ENCODE assay signal across 21 cellular contexts in the genomic region with DNA sequence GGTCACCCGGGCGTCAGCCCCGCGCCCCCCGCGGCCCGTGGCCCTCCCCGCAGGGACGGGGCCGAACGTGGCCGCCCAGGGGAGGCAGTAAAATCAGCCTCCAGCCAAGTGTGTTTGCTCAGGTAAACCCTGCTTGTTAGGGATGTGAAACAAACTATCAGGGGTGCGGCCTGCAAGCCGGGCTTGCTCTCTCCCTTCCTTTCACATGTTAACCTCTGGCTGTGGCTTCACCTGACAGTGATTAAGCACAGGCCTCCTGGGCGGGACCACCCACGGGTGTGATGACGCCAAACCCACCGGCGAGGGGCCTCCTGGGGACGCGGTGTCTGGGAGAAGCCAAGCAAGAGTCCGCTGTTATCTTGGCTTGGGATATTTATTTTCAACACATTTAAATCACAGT. TPM values are rescaled to one million over a fixed set of nuclear protein-coding genes. Genes with fewer than 3 reads are reported as not detected.
"Had no signal": no experiment of that assay in that cellular context is flagged by ENCODE, and none has a peak within 500 bp of the region (broad histone marks: within the 10 kb centered on the region; RNA-seq: fewer than 3 reads in every experiment).

No MANE protein-coding gene starts in this region.

RNA-seq across cellular contexts. Expression of gene CFC1, which starts 1.4 kb away (rescaled TPM):
- total RNA-seq: activated B cell treated with CpG ODN at 0.5 μM for 24 hours; activated CD4-positive, alpha-beta memory T cell treated with anti-CD3 and anti-CD28 coated beads for 36 hours; activated CD4-positive, alpha-beta T cell treated with anti-CD3 and anti-CD28 coated beads, Interleukin-2, amount 10 ng/mL, durations not matched to agents 24 days and 14 days; activated CD8-positive, alpha-beta memory T cell treated with anti-CD3 and anti-CD28 coated beads for 36 hours; activated CD8-positive, alpha-beta T cell treated with anti-CD3 and anti-CD28 coated beads for 36 hours; activated naive CD4-positive, alpha-beta T cell treated with anti-CD3 and anti-CD28 coated beads for 36 hours; activated naive CD4-positive, alpha-beta T cell treated with anti-CD3 and anti-CD28 coated beads, Interleukin-2, amount 50 U/mL, for 72 hours; activated naive CD8-positive, alpha-beta T cell treated with anti-CD3 and anti-CD28 coated beads for 36 hours; activated T-cell treated with anti-CD3 and anti-CD28 coated beads, Interleukin-2, amount 50 U/mL, for 72 hours; activated T-helper 1 cell treated with anti-CD3 and anti-CD28 coated beads, Interleukin-12 subunit alpha, Interleukin-12 subunit beta, Interleukin-2, Interleukin-4 antibody, amounts not matched to agents 30 ng/mL and 10 ng/mL and 1 ng/mL, durations not matched to agents 14 hours and 24 hours and 36 hours; activated T-helper 17 cell treated with anti-CD3 and anti-CD28 coated beads, Interleukin-2, amount 50 U/mL, for 72 hours; aorta; astrocyte; bronchial epithelial cell; chondrocyte; T-cell; T-helper 1 cell treated with Interleukin-12 subunit alpha and Interleukin-12 subunit beta and Interleukin-4 antibody, amounts not matched to agents 30 ng/mL and 1 ng/mL, for 36 hours; T-helper 17 cell; T-helper 2 cell treated with Interferon-gamma antibody and Interleukin-4, amounts not matched to agents 100 ng/mL and 5 ng/mL, for 36 hours had no signal
- polyA plus RNA-seq: aorta had no signal

RNA-seq across cellular contexts. Expression of gene POTEJ, which starts 13.3 kb away (rescaled TPM):
- total RNA-seq: activated B cell treated with CpG ODN at 0.5 μM for 24 hours; activated CD4-positive, alpha-beta memory T cell treated with anti-CD3 and anti-CD28 coated beads for 36 hours; activated CD4-positive, alpha-beta T cell treated with anti-CD3 and anti-CD28 coated beads, Interleukin-2, amount 10 ng/mL, durations not matched to agents 24 days and 14 days; activated CD8-positive, alpha-beta memory T cell treated with anti-CD3 and anti-CD28 coated beads for 36 hours; activated CD8-positive, alpha-beta T cell treated with anti-CD3 and anti-CD28 coated beads for 36 hours; activated naive CD4-positive, alpha-beta T cell treated with anti-CD3 and anti-CD28 coated beads for 36 hours; activated naive CD4-positive, alpha-beta T cell treated with anti-CD3 and anti-CD28 coated beads, Interleukin-2, amount 50 U/mL, for 72 hours; activated naive CD8-positive, alpha-beta T cell treated with anti-CD3 and anti-CD28 coated beads for 36 hours; activated T-cell treated with anti-CD3 and anti-CD28 coated beads, Interleukin-2, amount 50 U/mL, for 4 hours; activated T-cell treated with anti-CD3 and anti-CD28 coated beads, Interleukin-2, amount 50 U/mL, for 72 hours; activated T-helper 1 cell treated with anti-CD3 and anti-CD28 coated beads, Interleukin-12 subunit alpha, Interleukin-12 subunit beta, Interleukin-2, Interleukin-4 antibody, amounts not matched to agents 30 ng/mL and 10 ng/mL and 1 ng/mL, durations not matched to agents 14 hours and 24 hours and 36 hours; activated T-helper 17 cell treated with anti-CD3 and anti-CD28 coated beads, Interleukin-2, amount 50 U/mL, for 72 hours; adrenal gland; aorta; astrocyte; bronchial epithelial cell; chondrocyte; T-cell; T-helper 1 cell treated with Interleukin-12 subunit alpha and Interleukin-12 subunit beta and Interleukin-4 antibody, amounts not matched to agents 30 ng/mL and 1 ng/mL, for 36 hours; T-helper 17 cell; T-helper 2 cell treated with Interferon-gamma antibody and Interleukin-4, amounts not matched to agents 100 ng/mL and 5 ng/mL, for 36 hours had no signal
- polyA plus RNA-seq: adrenal gland, aorta had no signal
